ENCODE assay signal across 10 cellular contexts in genomic region chr3:32902887-32903371, GRCh38. TPM values are rescaled to one million over a fixed set of nuclear protein-coding genes. Genes with fewer than 3 reads are reported as not detected.
DNase-seq lines count a peak whose midpoint lies in the region; ATAC-seq and TF ChIP-seq lines count a peak whose summit lies in the region.
"Not testable (repeated sequence)": the region's sequence is repeated elsewhere in the genome, so short reads cannot be mapped to it uniquely, and the experiment has no call there.
"Had no signal": no experiment of that assay in that cellular context is flagged by ENCODE, and none has a peak within 500 bp of the region (broad histone marks: within the 10 kb centered on the region; RNA-seq: fewer than 3 reads in every experiment).

No MANE protein-coding gene starts in this region.

- peak; percentile 49; the same call in 1 of the 2 replicates for TF ChIP-seq RAD21 in Ishikawa (IDR thresholded peaks at IDR 0.05; ENCODE audit: low read depth)

- H3K27ac Mint-ChIP-seq in activated T-helper 17 cell treated with anti-CD3 and anti-CD28 coated beads, Interleukin-2, amount 50 U/mL, for 72 hours; endodermal cell: not testable (repeated sequence)

- not testable (repeated sequence) for H3K9me3 Mint-ChIP-seq in activated T-helper 17 cell treated with anti-CD3 and anti-CD28 coated beads, Interleukin-2, amount 50 U/mL, for 72 hours; endodermal cell

- intact Hi-C loops in right lobe of liver (cut with DNase I); upper lobe of right lung (cut with DNase I): not testable (repeated sequence)

- not testable (repeated sequence) for H3K9ac ChIP-seq in endodermal cell (ENCODE audit: extremely low read depth, low read length, poor library complexity, severe bottlenecking)

- TF ChIP-seq POLR2A in right lobe of liver (IDR thresholded peaks at IDR 0.05) = not testable (repeated sequence)

- H3K4me1 ChIP-seq in endodermal cell (ENCODE audit: control insufficient read depth, insufficient read depth, low read length); right lobe of liver; upper lobe of right lung: not testable (repeated sequence)

- not testable (repeated sequence) for H3K27ac ChIP-seq in endodermal cell (ENCODE audit: low read depth, low read length); right lobe of liver; upper lobe of right lung

- TF ChIP-seq CTCF in endodermal cell (conservative IDR thresholded peaks at IDR 0.05) (peak; percentile 81), right lobe of liver (IDR thresholded peaks at IDR 0.05) (peak in 3 of 4 donors; percentile 29 to 50 (median 35)), upper lobe of right lung (IDR thresholded peaks at IDR 0.05) (peak; percentile 42)

- not testable (repeated sequence) for H3K27me3 Mint-ChIP-seq in activated T-helper 17 cell treated with anti-CD3 and anti-CD28 coated beads, Interleukin-2, amount 50 U/mL, for 72 hours; endodermal cell (ENCODE audit: insufficient read depth)

- WGBS in endodermal cell (ENCODE audit: insufficient coverage in 1 of 2, insufficient read length in 1 of 2), 2 experiments = 88 to 93% methylated on average over 8 to 31 of the region's 31 CpGs
- 40% methylated on average over 3 of the region's 31 CpGs for WGBS in right lobe of liver (ENCODE audit: insufficient coverage, low coverage, low lambda C conversion rate, missing lambda C conversion rate)

- DNase-seq in T-helper 9 cell = peak; percentile 4
- peak; percentile 94 for DNase-seq in endodermal cell
- DNase-seq in right lobe of liver = peak; percentile 52 to 61 (median 55)
- peak; percentile 37 for DNase-seq in stimulated activated CD4-positive, alpha-beta T cell treated with anti-CD3 and anti-CD28 coated beads, Interleukin-12 subunit alpha, Interleukin-12 subunit beta, amount 100 ng/mL, for 4 hours
- peak; percentile 82 for DNase-seq in upper lobe of right lung

- not testable (repeated sequence) for H3K36me3 Mint-ChIP-seq in activated T-helper 17 cell treated with anti-CD3 and anti-CD28 coated beads, Interleukin-2, amount 50 U/mL, for 72 hours (ENCODE audit: low read depth)
- H3K36me3 Mint-ChIP-seq in endodermal cell (ENCODE audit: low read depth) = peaks cover 23% of the 10 kb centered on the region

- TF ChIP-seq EP300 in Ishikawa (IDR thresholded peaks at IDR 0.05; ENCODE audit: borderline replicate concordance) = not testable (repeated sequence)

- H3K36me3 ChIP-seq in endodermal cell (ENCODE audit: control insufficient read depth, insufficient read depth, low read length) = peaks cover 26% of the 10 kb centered on the region
- H3K36me3 ChIP-seq in right lobe of liver, upper lobe of right lung: not testable (repeated sequence)

- not testable (repeated sequence) for H3K9me3 ChIP-seq in endodermal cell (ENCODE audit: control insufficient read depth, low read length); right lobe of liver; upper lobe of right lung

- not testable (repeated sequence) for H3K27me3 ChIP-seq in endodermal cell (ENCODE audit: control insufficient read depth, insufficient read depth, low read length, poor library complexity, severe bottlenecking); right lobe of liver; upper lobe of right lung

- ATAC-seq in GM18907 (IDR thresholded peaks at IDR 0.05; ENCODE audit: unreplicated experiment) = peak; percentile 61
- peak; percentile 57 for ATAC-seq in activated T-helper 17 cell treated with anti-CD3 and anti-CD28 coated beads, Interleukin-2, amount 50 U/mL, for 72 hours (replicated peaks)
- ATAC-seq in right lobe of liver = peak; percentile 46 to 75 (median 65)
- peak; percentile 91 for ATAC-seq in upper lobe of right lung

- H3K4me1 Mint-ChIP-seq in activated T-helper 17 cell treated with anti-CD3 and anti-CD28 coated beads, Interleukin-2, amount 50 U/mL, for 72 hours; endodermal cell: not testable (repeated sequence)

- peak overlapping the region; percentile 62 for H3K4me3 Mint-ChIP-seq in activated T-helper 17 cell treated with anti-CD3 and anti-CD28 coated beads, Interleukin-2, amount 50 U/mL, for 72 hours
- H3K4me3 Mint-ChIP-seq in endodermal cell = peak overlapping the region; percentile 55

- H3K4me3 ChIP-seq in endodermal cell (ENCODE audit: low read length) = not testable (repeated sequence)
- H3K4me3 ChIP-seq in right lobe of liver (peak overlapping the region; percentile 26 to 47 (median 31)), upper lobe of right lung (peak overlapping the region; percentile 46)

TF ChIP-seq in Ishikawa, 13 proteins besides CTCF, POLR2A, EP300 and RAD21:
- peak; percentile 50; the same call in 1 of the 2 replicates for TF ChIP-seq MAX (IDR thresholded peaks at IDR 0.05)

RNA-seq across cellular contexts. Expression of gene CCR4, which starts 48.5 kb away (rescaled TPM):
- 100 to 1,000 TPM; 207 to 271 TPM for total RNA-seq in activated T-helper 17 cell treated with anti-CD3 and anti-CD28 coated beads, Interleukin-2, amount 50 U/mL, for 72 hours
- total RNA-seq in endodermal cell (under 1 TPM in 1 of 2 donors, not detected in 1; 0.11 TPM), right lobe of liver (under 1 TPM; 0.06 to 0.23 (median 0.11) TPM), upper lobe of right lung (1.2 TPM)
- polyA plus RNA-seq in endodermal cell (2013, experiment 1 of 2) = not detected
- 0.08 TPM for polyA plus RNA-seq in endodermal cell (2013, experiment 2 of 2)
- total RNA-seq: fibroblast of lung, myocyte had no signal
- polyA plus RNA-seq: fibroblast of lung had no signal

Comparison
In these comparisons a context has a peak if more than half of its experiments do, and no peak if none do; other contexts are left out.
1. DNase-seq: peak in every context shown above with its lines; median percentile 94 in endodermal cell; 82 in upper lobe of right lung; 55 in right lobe of liver; 37 in stimulated activated CD4-positive, alpha-beta T cell treated with anti-CD3 and anti-CD28 coated beads, Interleukin-12 subunit alpha, Interleukin-12 subunit beta, amount 100 ng/mL, for 4 hours; 4 in T-helper 9 cell.
2. RNA of gene CCR4, which starts 48.5 kb away (total RNA-seq): 207 to 271 TPM in activated T-helper 17 cell treated with anti-CD3 and anti-CD28 coated beads, Interleukin-2, amount 50 U/mL, for 72 hours; 1.2 TPM in upper lobe of right lung (single experiment), 0.06 to 0.23 TPM in right lobe of liver and 0.11 TPM in endodermal cell; every median in the first group is over 10 times any median in the second.
3. Peak in every context shown above with its lines, with median percentiles within 50 percentile points of each other: ATAC-seq and CTCF ChIP-seq.